8 cellular contexts compared by ENCODE assay signal in the genomic region with DNA sequence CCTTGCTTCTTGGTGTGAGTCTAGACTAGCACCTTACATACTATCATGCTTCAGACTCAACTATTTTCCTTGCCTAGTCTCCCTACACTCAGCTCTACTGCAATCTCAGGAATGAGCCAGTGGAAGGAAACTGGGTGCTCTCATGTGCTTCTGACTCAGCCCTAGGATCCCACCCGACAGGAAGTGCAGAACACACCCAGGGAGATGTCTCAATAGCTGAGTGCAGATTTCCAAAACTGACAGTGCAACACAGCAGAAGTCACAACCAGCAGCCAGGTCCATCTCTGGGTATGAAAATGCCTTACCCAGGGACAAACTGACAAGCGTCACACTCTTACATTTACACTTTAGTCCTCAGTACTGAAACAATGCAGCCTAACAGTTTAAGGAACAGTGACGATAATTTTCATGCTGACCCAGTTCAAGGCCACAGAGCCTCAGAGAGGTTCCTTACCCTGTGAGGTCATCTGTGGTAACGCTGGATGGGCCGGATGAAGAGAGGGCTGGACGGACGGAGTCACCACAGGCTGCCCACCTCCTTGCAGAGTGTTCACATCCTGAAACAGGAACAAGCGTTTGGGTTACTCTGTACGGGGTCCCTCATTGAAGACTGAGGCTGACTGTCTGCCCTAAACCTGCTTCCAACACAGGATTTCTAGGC. TPM values are rescaled to one million over a fixed set of nuclear protein-coding genes. Genes with fewer than 3 reads are reported as not detected.
A peak's percentile ranks its signal among the peaks of the same experiment; 100 is the strongest.
DNase-seq lines count a peak whose midpoint lies in the region; FAIRE-seq and TF ChIP-seq lines count a peak whose summit lies in the region.

No MANE protein-coding gene starts in this region.

- FAIRE-seq in HTR-8/SVneo (lab: Jason Lieb, UNC): no peak

- TF ChIP-seq EP300 in ovary (IDR thresholded peaks at IDR 0.05): no peak

- H3K4me3 Mint-ChIP-seq in activated T-helper 2 cell treated with anti-CD3 and anti-CD28 coated beads, Interferon-gamma antibody, Interleukin-2, Interleukin-4, amounts not matched to agents 10 μg/mL and 5 μg/mL and 100 μg/mL, durations not matched to agents 14 hours and 24 hours and 36 hours (ENCODE audit: low read depth): no peak overlapping the region

- H3K27me3 Mint-ChIP-seq in activated T-helper 2 cell treated with anti-CD3 and anti-CD28 coated beads, Interferon-gamma antibody, Interleukin-2, Interleukin-4, amounts not matched to agents 10 μg/mL and 5 μg/mL and 100 μg/mL, durations not matched to agents 14 hours and 24 hours and 36 hours (ENCODE audit: low read depth): no peaks in the 10 kb centered on the region

- H3K27ac ChIP-seq in ovary: no peak overlapping the region

- no peak overlapping the region for H3K27ac Mint-ChIP-seq in activated T-helper 2 cell treated with anti-CD3 and anti-CD28 coated beads, Interferon-gamma antibody, Interleukin-2, Interleukin-4, amounts not matched to agents 10 μg/mL and 5 μg/mL and 100 μg/mL, durations not matched to agents 14 hours and 24 hours and 36 hours

- no peaks in the 10 kb centered on the region for H3K36me3 ChIP-seq in ovary

- H3K36me3 Mint-ChIP-seq in activated T-helper 2 cell treated with anti-CD3 and anti-CD28 coated beads, Interferon-gamma antibody, Interleukin-2, Interleukin-4, amounts not matched to agents 10 μg/mL and 5 μg/mL and 100 μg/mL, durations not matched to agents 14 hours and 24 hours and 36 hours (ENCODE audit: low read depth): peaks cover 79% of the 10 kb centered on the region

- 73 to 82% (median 74%) methylated on average over 9 of the region's 9 CpGs for WGBS in ovary, 3 donors

- no peaks in the 10 kb centered on the region for H3K27me3 ChIP-seq in ovary

- peak; percentile 79 for DNase-seq in HTR-8/SVneo (ENCODE audit: insufficient read length, low spot score)
- DNase-seq in amniotic stem cell (lab: John Stamatoyannopoulos, UW): peak; percentile 75
- peak; percentile 80 for DNase-seq in islet precursor cell
- DNase-seq in stromal cell of bone marrow (ENCODE audit: low read depth): peak; percentile 91
- DNase-seq in activated T-helper 2 cell treated with anti-CD3 and anti-CD28 coated beads, Interferon-gamma antibody, Interleukin-2, Interleukin-4, amounts not matched to agents 10 μg/mL and 5 μg/mL and 100 μg/mL, durations not matched to agents 14 hours and 24 hours and 36 hours (ENCODE audit: low spot score): no peak
- no peak for DNase-seq in NCI-H510A (lab: John Stamatoyannopoulos, UW)
- no peak for DNase-seq in ovary
- DNase-seq in NCI-H524 treated with DMSO at 0.1 percent for 48 hours (lab: John Stamatoyannopoulos, UW): no peak

- H3K4me1 Mint-ChIP-seq in activated T-helper 2 cell treated with anti-CD3 and anti-CD28 coated beads, Interferon-gamma antibody, Interleukin-2, Interleukin-4, amounts not matched to agents 10 μg/mL and 5 μg/mL and 100 μg/mL, durations not matched to agents 14 hours and 24 hours and 36 hours (ENCODE audit: low read depth): peaks cover 4% of the 10 kb centered on the region

- H3K9me3 Mint-ChIP-seq in activated T-helper 2 cell treated with anti-CD3 and anti-CD28 coated beads, Interferon-gamma antibody, Interleukin-2, Interleukin-4, amounts not matched to agents 10 μg/mL and 5 μg/mL and 100 μg/mL, durations not matched to agents 14 hours and 24 hours and 36 hours: no peaks in the 10 kb centered on the region

- H3K9me3 ChIP-seq in ovary: no peaks in the 10 kb centered on the region

- TF ChIP-seq CTCF in ovary (IDR thresholded peaks at IDR 0.05): no peak

- intact Hi-C loops in activated T-helper 2 cell treated with anti-CD3 and anti-CD28 coated beads, Interferon-gamma antibody, Interleukin-2, Interleukin-4, amounts not matched to agents 10 μg/mL and 5 μg/mL and 100 μg/mL, durations not matched to agents 14 hours and 24 hours and 36 hours (cut with micrococcal nuclease): no loop called here
- intact Hi-C loops in ovary (cut with DNase I): no loop called here

- no peak overlapping the region for H3K4me3 ChIP-seq in ovary

- no peaks in the 10 kb centered on the region for H3K4me1 ChIP-seq in ovary (ENCODE audit: insufficient read depth)

- TF ChIP-seq POLR2A in ovary (IDR thresholded peaks at IDR 0.05): no peak

RNA-seq across cellular contexts. Expression of a gene that starts 33.0 kb away (rescaled TPM):
- total RNA-seq in activated T-helper 2 cell treated with anti-CD3 and anti-CD28 coated beads, Interferon-gamma antibody, Interleukin-2, Interleukin-4, amounts not matched to agents 10 μg/mL and 5 μg/mL and 100 μg/mL, durations not matched to agents 14 hours and 24 hours and 36 hours: 39.6 and 40.4 TPM in 2 replicates
- total RNA-seq in ovary: 10 to 100 TPM; 11.9 to 32.9 (median 20.2) TPM
- 10 to 100 TPM; 10.9 to 29.0 TPM for polyA plus RNA-seq in ovary

RNA-seq across cellular contexts. Expression of a gene that starts 33.3 kb away (rescaled TPM):
- 18.0 and 20.0 TPM in 2 replicates for total RNA-seq in activated T-helper 2 cell treated with anti-CD3 and anti-CD28 coated beads, Interferon-gamma antibody, Interleukin-2, Interleukin-4, amounts not matched to agents 10 μg/mL and 5 μg/mL and 100 μg/mL, durations not matched to agents 14 hours and 24 hours and 36 hours
- total RNA-seq in ovary: 10 to 100 TPM in 5 of 7 donors, 1 to 10 TPM in 2; 6.6 to 18.7 (median 12.5) TPM
- 10 to 100 TPM in 1 of 2 donors, 1 to 10 TPM in 1; 5.3 to 24.1 TPM for polyA plus RNA-seq in ovary

RNA-seq across cellular contexts. Expression of a gene that starts 37.3 kb away (rescaled TPM):
- total RNA-seq in activated T-helper 2 cell treated with anti-CD3 and anti-CD28 coated beads, Interferon-gamma antibody, Interleukin-2, Interleukin-4, amounts not matched to agents 10 μg/mL and 5 μg/mL and 100 μg/mL, durations not matched to agents 14 hours and 24 hours and 36 hours: 4.7 and 5.0 TPM in 2 replicates
- 10 to 100 TPM in 2 of 7 donors, 1 to 10 TPM in 5; 3.4 to 21.1 (median 6.0) TPM for total RNA-seq in ovary
- 10 to 100 TPM in 1 of 2 donors, 1 to 10 TPM in 1; 5.5 to 15.7 TPM for polyA plus RNA-seq in ovary

Comparison
In these comparisons a context has a peak if more than half of its experiments do, and no peak if none do; other contexts are left out.
1. DNase-seq: peak in HTR-8/SVneo (single experiment), amniotic stem cell (single experiment), islet precursor cell (single experiment) and stromal cell of bone marrow (single experiment); none in activated T-helper 2 cell treated with anti-CD3 and anti-CD28 coated beads, Interferon-gamma antibody, Interleukin-2, Interleukin-4, amounts not matched to agents 10 μg/mL and 5 μg/mL and 100 μg/mL, durations not matched to agents 14 hours and 24 hours and 36 hours (single experiment), NCI-H510A (single experiment), ovary (0 of 5) and NCI-H524 treated with DMSO at 0.1 percent for 48 hours (single experiment).